In genomic region chr11:9815486-9816136, GRCh38 we compare ENCODE assay signal across 1 cellular context.
A peak's percentile ranks its signal among the peaks of the same experiment; 100 is the strongest.
TF ChIP-seq lines count a peak whose summit lies in the region.

No MANE protein-coding gene starts in this region.

TF ChIP-seq in SK-N-SH, 30 proteins besides CTCF, POLR2A, EP300 and RAD21 (continued from another document):
- peak; percentile 82 for TF ChIP-seq MAX (IDR thresholded peaks at IDR 0.05; ENCODE audit: low read depth)
- TF ChIP-seq USF1 (IDR thresholded peaks at IDR 0.05; ENCODE audit: borderline replicate concordance, low read depth), result no peak
- TF ChIP-seq YY1 (IDR thresholded peaks at IDR 0.05; ENCODE audit: low read depth), result no peak
- TF ChIP-seq TAF1 (IDR thresholded peaks at IDR 0.05; ENCODE audit: borderline replicate concordance, low read depth, low read length), result no peak
- TF ChIP-seq CHD2 (IDR thresholded peaks at IDR 0.05; ENCODE audit: low read length, partially characterized antibody), result no peak
- TF ChIP-seq GATA2 (CRISPR knock-in tag; IDR thresholded peaks at IDR 0.05), result no peak
- no peak for TF ChIP-seq RFX5 (IDR thresholded peaks at IDR 0.05; ENCODE audit: low read length)
TF ChIP-seq in SK-N-SH: peak in this region for 7.
